18 cellular contexts compared by ENCODE assay signal in genomic region chr9:93974151-93974550, GRCh38. TPM values are rescaled to one million over a fixed set of nuclear protein-coding genes. Genes with fewer than 3 reads are reported as not detected.
"Had no signal": no experiment of that assay in that cellular context is flagged by ENCODE, and none has a peak within 500 bp of the region (broad histone marks: within the 10 kb centered on the region; RNA-seq: fewer than 3 reads in every experiment).

No MANE protein-coding gene starts in this region.

- H3K27ac ChIP-seq: breast epithelium, pancreas, tibial artery, vagina had no signal

- H3K4me3 ChIP-seq: breast epithelium, mucosa of descending colon, pancreas, tibial artery, vagina had no signal

- DNase-seq: activated CD4-positive, CD25-positive, alpha-beta regulatory T cell treated with anti-CD3 and anti-CD28 coated beads, Interleukin-2, amount 50 U/mL, for 72 hours; activated naive CD4-positive, alpha-beta T cell; activated naive CD8-positive, alpha-beta T cell treated with anti-CD3 and anti-CD28 coated beads, Interleukin-2, amount 10 ng/mL, durations not matched to agents 7 days and 5 days; activated T-cell treated with anti-CD3 and anti-CD28 coated beads for 4 hours; anterior cingulate cortex; cerebellar nuclear complex; effector memory CD4-positive, alpha-beta T cell; mucosa of descending colon; naive thymus-derived CD8-positive, alpha-beta T cell; pancreas; stimulated activated CD4-positive, alpha-beta T cell treated with anti-CD3 and anti-CD28 coated beads, Interleukin-12 subunit alpha, Interleukin-12 subunit beta, amount 100 ng/mL, for 4 hours; stimulated activated CD4-positive, alpha-beta T cell treated with anti-CD3 and anti-CD28 coated beads, Interleukin-2, amount 100 ng/mL, for 24 hours; T-helper 9 cell; tibial artery had no signal

- H3K9me3 ChIP-seq: pancreas, vagina had no signal

- H3K27ac Mint-ChIP-seq: activated naive CD8-positive, alpha-beta T cell treated with anti-CD3 and anti-CD28 coated beads, Interleukin-2, amount 10 ng/mL, durations not matched to agents 7 days and 5 days; dendritic cell treated with granulocyte-macrophage colony-stimulating factor and Interleukin-4, amounts not matched to agents 40 ng/mL and 50 ng/mL, for 4 days; memory B cell; naive thymus-derived CD8-positive, alpha-beta T cell had no signal

- ATAC-seq: mucosa of descending colon; naive thymus-derived CD8-positive, alpha-beta T cell; pancreas had no signal

- H3K4me1 Mint-ChIP-seq: activated naive CD8-positive, alpha-beta T cell treated with anti-CD3 and anti-CD28 coated beads, Interleukin-2, amount 10 ng/mL, durations not matched to agents 7 days and 5 days; memory B cell; naive thymus-derived CD8-positive, alpha-beta T cell had no signal

- H3K4me3 Mint-ChIP-seq: activated naive CD8-positive, alpha-beta T cell treated with anti-CD3 and anti-CD28 coated beads, Interleukin-2, amount 10 ng/mL, durations not matched to agents 7 days and 5 days; dendritic cell treated with granulocyte-macrophage colony-stimulating factor and Interleukin-4, amounts not matched to agents 40 ng/mL and 50 ng/mL, for 4 days; memory B cell; naive thymus-derived CD8-positive, alpha-beta T cell had no signal

- H3K36me3 Mint-ChIP-seq: activated naive CD8-positive, alpha-beta T cell treated with anti-CD3 and anti-CD28 coated beads, Interleukin-2, amount 10 ng/mL, durations not matched to agents 7 days and 5 days had no signal

- H3K27me3 ChIP-seq: breast epithelium, pancreas, vagina had no signal

- H3K4me1 ChIP-seq: breast epithelium, pancreas, vagina had no signal

- H3K36me3 ChIP-seq: breast epithelium, pancreas, tibial artery, vagina had no signal

RNA-seq across cellular contexts. Expression of gene BARX1, which starts 19.0 kb away (rescaled TPM):
- total RNA-seq: naive thymus-derived CD8-positive, alpha-beta T cell; vagina had no signal
